Comparison of ENCODE assay signal across 1 cellular context in genomic region chr10:21494221-21495001, GRCh38.
A peak's percentile ranks its signal among the peaks of the same experiment; 100 is the strongest.
TF ChIP-seq lines count a peak whose summit lies in the region.

No MANE protein-coding gene starts in this region.

TF ChIP-seq in GM12878, 131 proteins besides CTCF, POLR2A, EP300 and RAD21 (continued from another document):
- TF ChIP-seq HDAC6 (IDR thresholded peaks at IDR 0.05; ENCODE audit: unreplicated experiment) (peak; percentile 68), SP1 (IDR thresholded peaks at IDR 0.05; ENCODE audit: low read depth, low read length) (no peak), IKZF1 (conservative IDR thresholded peaks at IDR 0.05) (peak; percentile 31; the same call in 1 of the 2 replicates), CHD4 (IDR thresholded peaks at IDR 0.05) (no peak), SUZ12 (IDR thresholded peaks at IDR 0.05; ENCODE audit: unreplicated experiment) (no peak), ZNF384 (IDR thresholded peaks at IDR 0.05; ENCODE audit: borderline replicate concordance, low read depth, low read length) (no peak), CBFB (IDR thresholded peaks at IDR 0.05; ENCODE audit: low read depth) (0 out of 2 replicates have a peak, but pooled peaks have one; percentile 32), ATF7 (IDR thresholded peaks at IDR 0.05; ENCODE audit: low read depth) (no peak), JUND (IDR thresholded peaks at IDR 0.05; ENCODE audit: low read depth, low read length) (no peak), ZNF687 (IDR thresholded peaks at IDR 0.05) (no peak), TAF1 (IDR thresholded peaks at IDR 0.05; ENCODE audit: borderline replicate concordance, low read depth, low read length) (no peak), ZNF274 (IDR thresholded peaks at IDR 0.05; ENCODE audit: insufficient read depth, insufficient read length) (no peak), NR2F1 (conservative IDR thresholded peaks at IDR 0.05) (no peak), ZZZ3 (IDR thresholded peaks at IDR 0.05; ENCODE audit: control insufficient read depth, insufficient read length, low read depth) (no peak), NFIC (IDR thresholded peaks at IDR 0.05; ENCODE audit: low read depth, low read length) (no peak), NKRF (conservative IDR thresholded peaks at IDR 0.05) (no peak), SUPT20H (IDR thresholded peaks at IDR 0.05; ENCODE audit: borderline replicate concordance, control insufficient read depth, low read depth, low read length) (no peak), BCL3 (IDR thresholded peaks at IDR 0.05; ENCODE audit: borderline replicate concordance, insufficient read depth, low read depth, low read length, poor library complexity, severe bottlenecking) (no peak)
